ENCODE assay signal across 12 cellular contexts in genomic region chr15:50828610-50829206, GRCh38.
DNase-seq lines count a peak whose midpoint lies in the region; ATAC-seq and TF ChIP-seq lines count a peak whose summit lies in the region.
"Had no signal": no experiment of that assay in that cellular context is flagged by ENCODE, and none has a peak within 500 bp of the region (broad histone marks: within the 10 kb centered on the region; RNA-seq: fewer than 3 reads in every experiment).

No MANE protein-coding gene starts in this region.

- peak; percentile 75 to 89 for DNase-seq in SJCRH30
- DNase-seq in foreskin melanocyte, result peak; percentile 77
- DNase-seq in sciatic nerve (ENCODE audit: low spot score), result no peak
- DNase-seq in ascending aorta (ENCODE audit: low spot score in 2 of 2), result no peak
- no peak for DNase-seq in activated naive CD4-positive, alpha-beta T cell treated with anti-CD3 and anti-CD28 coated beads, Interleukin-2, amount 50 U/mL, for 16 hours
- no peak for DNase-seq in activated effector memory CD4-positive, alpha-beta T cell treated with Interleukin-2 at 50 U/mL for 16 hours
- DNase-seq: activated CD4-positive, alpha-beta T cell treated with anti-CD3 and anti-CD28 coated beads for 1 hour; effector CD8-positive, alpha-beta T cell; KG1 had no signal

- peaks cover 3% of the 10 kb centered on the region; the same call in 1 of the 2 replicates for H3K4me1 ChIP-seq in HEK293 (ENCODE audit: control insufficient read depth, insufficient read depth, low read length)
- H3K4me1 ChIP-seq in SJCRH30, result peaks cover 35% of the 10 kb centered on the region
- no peaks in the 10 kb centered on the region for H3K4me1 ChIP-seq in ascending aorta

- no peak for TF ChIP-seq CTCF in HEK293 (tag by site-specific recombination; IDR thresholded peaks at IDR 0.05)
- TF ChIP-seq CTCF in ascending aorta (IDR thresholded peaks at IDR 0.05), result no peak

- no peak overlapping the region for H3K4me3 ChIP-seq in HEK293 (ENCODE audit: low read depth, low read length)
- no peak overlapping the region for H3K4me3 ChIP-seq in SJCRH30
- H3K4me3 ChIP-seq in ascending aorta, result no peak overlapping the region
- H3K4me3 ChIP-seq: skin epidermis had no signal

- H3K27ac ChIP-seq in HEK293 (ENCODE audit: extremely low read depth, low read depth, low read length) (no peak overlapping the region), SJCRH30 (peak overlapping the region; percentile 61), ascending aorta (no peak overlapping the region)

- ATAC-seq in sciatic nerve (peak; percentile 92), GM18519 (IDR thresholded peaks at IDR 0.05; ENCODE audit: low FRiP score, unreplicated experiment) (no peak)

- H3K36me3 ChIP-seq in HEK293 (ENCODE audit: control insufficient read depth in 2 of 2, insufficient read depth in 1 of 2, low read length in 2 of 2) (no peaks in the 10 kb centered on the region), SJCRH30 (no peaks in the 10 kb centered on the region), ascending aorta (no peaks in the 10 kb centered on the region)

- CTCF ChIA-PET in HEK293 (lab: Yijun Ruan, JAX), result no interaction called here

- no peaks in the 10 kb centered on the region for H3K27me3 ChIP-seq in SJCRH30
- no peaks in the 10 kb centered on the region for H3K27me3 ChIP-seq in ascending aorta

- intact Hi-C loops in sciatic nerve (cut with DNase I) (no loop called here), ascending aorta (cut with DNase I) (no loop called here)

- no peaks in the 10 kb centered on the region for H3K9me3 ChIP-seq in HEK293 (ENCODE audit: control insufficient read depth, insufficient read depth, low read depth, low read length)
- H3K9me3 ChIP-seq in SJCRH30 (replicated peaks), result no peaks in the 10 kb centered on the region
- H3K9me3 ChIP-seq in ascending aorta, result no peaks in the 10 kb centered on the region

- POLR2A ChIA-PET in HEK293 (lab: Yijun Ruan, JAX), result no interaction called here

TF ChIP-seq in HEK293, 187 proteins besides CTCF, POLR2A, EP300 and RAD21:
- TF ChIP-seq MYNN (tag by site-specific recombination; IDR thresholded peaks at IDR 0.05; ENCODE audit: borderline replicate concordance), result no peak
- TF ChIP-seq ZNF791 (tag by site-specific recombination; IDR thresholded peaks at IDR 0.05), result no peak
- peak; percentile 80; the same call in 1 of the 2 replicates for TF ChIP-seq ZBTB48 (tag by site-specific recombination; IDR thresholded peaks at IDR 0.05)
- TF ChIP-seq KLF16 (tag by site-specific recombination; IDR thresholded peaks at IDR 0.05), result no peak
- no peak for TF ChIP-seq ZNF544 (tag by site-specific recombination; IDR thresholded peaks at IDR 0.05)
- 0 out of 2 replicates have a peak, but pooled peaks have one; percentile 8 for TF ChIP-seq ZIC2 (tag by site-specific recombination; IDR thresholded peaks at IDR 0.05)
- TF ChIP-seq FEZF1 (tag by site-specific recombination; IDR thresholded peaks at IDR 0.05), result 0 out of 2 replicates have a peak, but pooled peaks have one; percentile 11
- TF ChIP-seq ZNF521 (tag by site-specific recombination; IDR thresholded peaks at IDR 0.05), result no peak
- TF ChIP-seq ZNF138 (tag by site-specific recombination; IDR thresholded peaks at IDR 0.05; ENCODE audit: borderline replicate concordance), result no peak
- peak; percentile 68 for TF ChIP-seq ZFHX2 (tag by site-specific recombination; conservative IDR thresholded peaks at IDR 0.05)
- TF ChIP-seq EGR2 (tag by site-specific recombination; IDR thresholded peaks at IDR 0.05; ENCODE audit: low read depth), result peak; percentile 45; the same call in 1 of the 2 replicates
- peak; percentile 75 for TF ChIP-seq ZNF362 (tag by site-specific recombination; IDR thresholded peaks at IDR 0.05)
- TF ChIP-seq ZNF558 (tag by site-specific recombination; IDR thresholded peaks at IDR 0.05), result 0 out of 2 replicates have a peak, but pooled peaks have one; percentile 37
- 0 out of 2 replicates have a peak, but pooled peaks have one; percentile 9 for TF ChIP-seq ZSCAN30 (tag by site-specific recombination; IDR thresholded peaks at IDR 0.05)

Comparison
In these comparisons a context has a peak if more than half of its experiments do, and no peak if none do; other contexts are left out.
1. DNase-seq: peak in SJCRH30 (2 of 2) and foreskin melanocyte (single experiment); none in sciatic nerve (single experiment), ascending aorta (0 of 2), activated naive CD4-positive, alpha-beta T cell treated with anti-CD3 and anti-CD28 coated beads, Interleukin-2, amount 50 U/mL, for 16 hours (single experiment) and activated effector memory CD4-positive, alpha-beta T cell treated with Interleukin-2 at 50 U/mL for 16 hours (single experiment).